In genomic region chr1:104629589-104629988, GRCh38 we compare ENCODE assay signal across 24 cellular contexts.
"Had no signal": no experiment of that assay in that cellular context is flagged by ENCODE, and none has a peak within 500 bp of the region (broad histone marks: within the 10 kb centered on the region; RNA-seq: fewer than 3 reads in every experiment).

No MANE protein-coding gene starts in this region.

- H3K4me1 ChIP-seq: foreskin keratinocyte, left ventricle myocardium inferior, lower lobe of right lung, neural progenitor cell, right atrium auricular region, tibial artery, upper lobe of left lung, uterus had no signal

- H3K27ac ChIP-seq: foreskin keratinocyte, hepatocyte, left ventricle myocardium inferior, lower lobe of right lung, neural progenitor cell, ovary, right atrium auricular region, skin epidermis, tibial artery, upper lobe of left lung, uterus had no signal

- H3K4me1 Mint-ChIP-seq: endodermal cell, neural progenitor cell had no signal

- H3K27ac Mint-ChIP-seq: dendritic cell treated with granulocyte-macrophage colony-stimulating factor and Interleukin-4, amounts not matched to agents 40 ng/mL and 50 ng/mL, for 4 days; endodermal cell; natural killer cell treated with Interleukin-12 subunit alpha and Interleukin-12 subunit beta and Interleukin-15 and Interleukin-18, amount 100 ng/mL, for 72 hours; neural progenitor cell; stimulated activated naive CD8-positive, alpha-beta T cell treated with anti-CD3 and anti-CD28 coated beads, Interleukin-15, Interleukin-2, amounts not matched to agents 100 ng/mL and 50 ng/mL, for 24 hours had no signal

- H3K79me2 ChIP-seq: hepatocyte had no signal

- H3K36me3 ChIP-seq: left ventricle myocardium inferior, lower lobe of right lung, neural progenitor cell, ovary, right atrium auricular region, sigmoid colon, tibial artery, upper lobe of left lung, uterus had no signal

- H3K9me3 Mint-ChIP-seq: dendritic cell treated with granulocyte-macrophage colony-stimulating factor and Interleukin-4, amounts not matched to agents 40 ng/mL and 50 ng/mL, for 4 days; endodermal cell; neural progenitor cell had no signal

- H3K36me3 Mint-ChIP-seq: natural killer cell treated with Interleukin-12 subunit alpha and Interleukin-12 subunit beta and Interleukin-15 and Interleukin-18, amount 100 ng/mL, for 72 hours; neural progenitor cell had no signal

- DNase-seq: effector CD4-positive, alpha-beta T cell; endodermal cell; erythroblast; foreskin keratinocyte; head of caudate nucleus; kidney; left cardiac atrium; left ventricle myocardium inferior; lower lobe of right lung; mesenchymal stem cell; midbrain; nucleus accumbens; ovary; sigmoid colon; tibial artery; upper lobe of left lung; uterus had no signal

- H3K27me3 Mint-ChIP-seq: dendritic cell treated with granulocyte-macrophage colony-stimulating factor and Interleukin-4, amounts not matched to agents 40 ng/mL and 50 ng/mL, for 4 days; natural killer cell treated with Interleukin-12 subunit alpha and Interleukin-12 subunit beta and Interleukin-15 and Interleukin-18, amount 100 ng/mL, for 72 hours; stimulated activated naive CD8-positive, alpha-beta T cell treated with anti-CD3 and anti-CD28 coated beads, Interleukin-15, Interleukin-2, amounts not matched to agents 100 ng/mL and 50 ng/mL, for 24 hours had no signal

- H3K9me3 ChIP-seq: lower lobe of right lung, ovary, right atrium auricular region, sigmoid colon, tibial artery, upper lobe of left lung, uterus had no signal

- H2AFZ ChIP-seq: hepatocyte, neural progenitor cell had no signal

- H3K9ac ChIP-seq: neural progenitor cell had no signal

- H3K27me3 ChIP-seq: foreskin keratinocyte, hepatocyte, neural progenitor cell, ovary, right atrium auricular region, sigmoid colon, tibial artery, upper lobe of left lung, uterus had no signal

- H3K4me2 ChIP-seq: hepatocyte, neural progenitor cell had no signal

- H3K4me3 Mint-ChIP-seq: dendritic cell treated with granulocyte-macrophage colony-stimulating factor and Interleukin-4, amounts not matched to agents 40 ng/mL and 50 ng/mL, for 4 days; endodermal cell; natural killer cell treated with Interleukin-12 subunit alpha and Interleukin-12 subunit beta and Interleukin-15 and Interleukin-18, amount 100 ng/mL, for 72 hours; neural progenitor cell; stimulated activated naive CD8-positive, alpha-beta T cell treated with anti-CD3 and anti-CD28 coated beads, Interleukin-15, Interleukin-2, amounts not matched to agents 100 ng/mL and 50 ng/mL, for 24 hours had no signal

- H3K4me3 ChIP-seq: hepatocyte, left ventricle myocardium inferior, lower lobe of right lung, neural progenitor cell, ovary, right atrium auricular region, sigmoid colon, skin epidermis, tibial artery, upper lobe of left lung, uterus had no signal
